Comparison of ENCODE assay signal across 7 cellular contexts in the genomic region with DNA sequence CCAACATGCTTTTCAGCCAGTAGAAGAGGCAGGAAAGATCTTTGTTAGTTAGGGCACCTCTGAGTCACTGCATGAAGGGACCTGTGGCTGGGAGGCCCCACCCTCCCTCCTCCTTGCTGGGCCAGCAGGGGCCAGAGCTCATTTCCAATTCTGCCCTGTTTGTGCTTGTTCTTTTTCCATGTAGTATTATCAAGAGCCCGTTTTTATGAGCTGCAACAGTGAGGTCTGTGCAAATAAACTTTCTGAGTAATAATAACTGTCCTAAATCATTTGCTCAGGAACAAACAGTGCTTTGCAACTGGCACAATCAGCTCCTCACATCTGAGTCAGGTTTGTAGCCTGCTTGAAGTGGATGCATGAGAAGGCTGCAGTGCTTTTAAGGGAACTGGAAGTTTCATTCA.
DNase-seq lines count a peak whose midpoint lies in the region; ATAC-seq, FAIRE-seq and TF ChIP-seq lines count a peak whose summit lies in the region.

No MANE protein-coding gene starts in this region.

- POLR2A ChIA-PET in activated CD4-positive, alpha-beta T cell treated with anti-CD3 and anti-CD28 coated beads for 36 hours (lab: Charles Lee), result interaction anchor here (0.6 to 1.3 kb wide), 3 partner anchors 47 to 60 kb away, joined by 4 to 6 read pairs (median 6); no protein-coding TSS in a partner anchor

- intact Hi-C loops in activated CD4-positive, alpha-beta T cell treated with anti-CD3 and anti-CD28 coated beads for 36 hours (cut with DNase I, micrococcal nuclease), result loop anchor here in 1 of 2 experiments (1.0 kb wide), 1 partner anchor 54 kb away; no protein-coding TSS in a partner anchor

- no peaks in the 10 kb centered on the region for H3K36me3 ChIP-seq in KOPT-K1 (ENCODE audit: insufficient read depth, low read length)

- FAIRE-seq in D721Med (lab: Jason Lieb, UNC), result no peak

- H3K9me3 Mint-ChIP-seq in activated CD4-positive, alpha-beta T cell treated with anti-CD3 and anti-CD28 coated beads for 36 hours (ENCODE audit: low read depth), result no peaks in the 10 kb centered on the region

- no peak overlapping the region for H3K4me3 Mint-ChIP-seq in activated CD4-positive, alpha-beta T cell treated with anti-CD3 and anti-CD28 coated beads for 36 hours

- DNase-seq in activated CD4-positive, alpha-beta T cell treated with anti-CD3 and anti-CD28 coated beads for 36 hours, result peak; percentile 71
- peak; percentile 68 for DNase-seq in epithelial cell of prostate (ENCODE audit: low read depth, low spot score)
- DNase-seq in stimulated activated CD4-positive, alpha-beta T cell treated with anti-CD3 and anti-CD28 coated beads, Interleukin-4, amount 100 ng/mL, for 24 hours, result peak; percentile 51
- DNase-seq in D721Med (ENCODE audit: insufficient read length, low spot score), result no peak
- DNase-seq in NCI-H2196 treated with DMSO at 0.1 percent for 48 hours (lab: John Stamatoyannopoulos, UW; ENCODE audit: unreplicated experiment), result no peak

- H3K4me1 Mint-ChIP-seq in activated CD4-positive, alpha-beta T cell treated with anti-CD3 and anti-CD28 coated beads for 36 hours, result peaks cover 73% of the 10 kb centered on the region

- ATAC-seq in activated CD4-positive, alpha-beta T cell treated with anti-CD3 and anti-CD28 coated beads for 36 hours, result peak; percentile 83
- ATAC-seq in GM21576 (IDR thresholded peaks at IDR 0.05; ENCODE audit: unreplicated experiment), result no peak

- no peaks in the 10 kb centered on the region for H3K9me3 ChIP-seq in KOPT-K1 (ENCODE audit: insufficient read depth, low read length, poor library complexity, severe bottlenecking)

- no peaks in the 10 kb centered on the region for H3K27me3 Mint-ChIP-seq in activated CD4-positive, alpha-beta T cell treated with anti-CD3 and anti-CD28 coated beads for 36 hours

- CTCF ChIA-PET in activated CD4-positive, alpha-beta T cell treated with anti-CD3 and anti-CD28 coated beads for 36 hours (lab: Charles Lee), result interaction anchor here (0.5 to 1.9 kb wide), 9 partner anchors 14 to 214 kb away, joined by 3 to 13 read pairs (median 3); no protein-coding TSS in a partner anchor

- H3K27ac ChIP-seq in KOPT-K1 (ENCODE audit: low read depth, low read length, poor library complexity, severe bottlenecking) (peak overlapping the region; percentile 69), epithelial cell of prostate (peak overlapping the region; percentile 29)

- TF ChIP-seq CTCF in D721Med (IDR thresholded peaks at IDR 0.05; ENCODE audit: insufficient read depth, missing control alignments), result no peak

- H3K27ac Mint-ChIP-seq in activated CD4-positive, alpha-beta T cell treated with anti-CD3 and anti-CD28 coated beads for 36 hours, result peak overlapping the region; percentile 84

- no peaks in the 10 kb centered on the region for H3K36me3 Mint-ChIP-seq in activated CD4-positive, alpha-beta T cell treated with anti-CD3 and anti-CD28 coated beads for 36 hours (ENCODE audit: low read depth)

Comparison
In these comparisons a context has a peak if more than half of its experiments do, and no peak if none do; other contexts are left out.
1. DNase-seq: peak in activated CD4-positive, alpha-beta T cell treated with anti-CD3 and anti-CD28 coated beads for 36 hours (single experiment), epithelial cell of prostate (single experiment) and stimulated activated CD4-positive, alpha-beta T cell treated with anti-CD3 and anti-CD28 coated beads, Interleukin-4, amount 100 ng/mL, for 24 hours (single experiment); none in D721Med (single experiment) and NCI-H2196 treated with DMSO at 0.1 percent for 48 hours (single experiment).